Comparison of ENCODE assay signal across 23 cellular contexts in genomic region chr14:52188381-52188780, GRCh38.
"Had no signal": no experiment of that assay in that cellular context is flagged by ENCODE, and none has a peak within 500 bp of the region (broad histone marks: within the 10 kb centered on the region; RNA-seq: fewer than 3 reads in every experiment).

No MANE protein-coding gene starts in this region.

- H2AFZ ChIP-seq: parathyroid adenoma had no signal

- H3K36me3 ChIP-seq: sigmoid colon, tibial nerve had no signal

- H3K9ac ChIP-seq: parathyroid adenoma had no signal

- H3K9me3 ChIP-seq: psoas muscle, sigmoid colon, tibial nerve had no signal

- DNase-seq: activated CD4-positive, alpha-beta T cell treated with anti-CD3 and anti-CD28 coated beads, Interleukin-2, amount 10 ng/mL, durations not matched to agents 7 days and 5 days; activated CD4-positive, CD25-positive, alpha-beta regulatory T cell treated with anti-CD3 and anti-CD28 coated beads, Interleukin-2, amount 50 U/mL, for 72 hours; activated CD8-positive, alpha-beta T cell treated with anti-CD3 and anti-CD28 coated beads for 36 hours; activated naive CD8-positive, alpha-beta T cell treated with anti-CD3 and anti-CD28 coated beads, Interleukin-2, amount 50 U/mL, for 24 hours; activated T-cell treated with anti-CD3 and anti-CD28 coated beads, Interleukin-2, amount 50 U/mL, for 4 hours; cerebellar nuclear complex; effector memory CD8-positive, alpha-beta T cell; erythroblast; head of caudate nucleus; hippocampal formation; naive B cell; nucleus accumbens; psoas muscle; sigmoid colon; stimulated activated CD4-positive, alpha-beta T cell treated with anti-CD3 and anti-CD28 coated beads, Interleukin-1b, Interleukin-23, amount 100 ng/mL, for 48 hours; stimulated activated CD4-positive, alpha-beta T cell treated with anti-CD3 and anti-CD28 coated beads, Interleukin-4, amount 100 ng/mL, for 4 hours; stimulated activated CD8-positive, alpha-beta memory T cell treated with anti-CD3 and anti-CD28 coated beads, Interleukin-4, amount 100 ng/mL, for 48 hours; stimulated activated naive B cell treated with anti-CD40 and anti-IgM and Interleukin-4, amounts not matched to agents 10 μg/mL and 1 μg/mL and 100 μg/mL, for 72 hours had no signal

- H3K4me1 ChIP-seq: parathyroid adenoma, psoas muscle, sigmoid colon, tibial nerve had no signal

- ATAC-seq: activated CD8-positive, alpha-beta T cell treated with anti-CD3 and anti-CD28 coated beads for 36 hours; activated naive CD8-positive, alpha-beta T cell treated with anti-CD3 and anti-CD28 coated beads, Interleukin-2, amount 50 U/mL, for 24 hours; activated T-cell treated with anti-CD3 and anti-CD28 coated beads, Interleukin-2, amount 50 U/mL, for 4 hours; activated T-helper 17 cell treated with anti-CD3 and anti-CD28 coated beads, Interleukin-2, amount 50 U/mL, for 72 hours; effector memory CD8-positive, alpha-beta T cell; psoas muscle had no signal

- H3K4me3 ChIP-seq: coronary artery, psoas muscle, sigmoid colon, smooth muscle cell, tibial nerve had no signal

- H3K27me3 ChIP-seq: sigmoid colon, tibial nerve had no signal

- H3K4me2 ChIP-seq: smooth muscle cell had no signal

- H3K27ac ChIP-seq: coronary artery, parathyroid adenoma, psoas muscle, sigmoid colon, tibial nerve had no signal

- H3K79me2 ChIP-seq: parathyroid adenoma had no signal
